Comparison of ENCODE assay signal across 2 cellular contexts in the genomic region with DNA sequence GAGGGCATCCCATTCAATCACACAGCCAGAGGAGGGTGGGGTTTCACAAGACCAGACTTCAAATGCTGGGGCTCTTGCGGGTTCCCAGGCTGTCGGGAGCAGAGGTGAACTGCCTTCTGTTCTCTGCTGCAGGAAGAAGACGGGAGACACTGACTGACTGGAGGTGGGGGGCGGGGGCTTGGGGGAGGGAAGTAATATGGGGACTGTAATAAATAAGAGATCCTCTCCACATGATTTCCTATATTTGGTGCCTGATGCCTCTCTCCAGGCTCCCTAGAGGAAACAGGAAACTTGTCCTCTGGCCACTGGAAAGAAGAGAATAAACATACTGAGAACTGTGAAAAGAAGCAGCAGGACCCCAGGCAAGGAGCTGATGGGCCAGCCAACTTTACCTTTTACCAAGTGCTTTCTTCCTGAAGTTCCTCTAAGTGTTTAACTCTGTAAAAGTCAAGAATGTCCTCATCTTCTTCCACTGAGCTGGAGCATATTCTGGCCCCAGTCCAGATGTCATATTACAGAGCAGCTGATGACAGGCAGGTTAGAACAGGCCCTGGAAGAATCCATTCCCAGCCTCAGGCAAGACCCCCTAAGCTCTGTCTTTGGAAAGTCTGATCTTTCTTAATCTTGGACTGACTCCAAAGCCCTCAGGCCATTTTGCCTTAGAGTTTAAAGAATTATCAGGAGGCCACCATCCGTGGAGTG.
TF ChIP-seq lines count a peak whose summit lies in the region.

No MANE protein-coding gene starts in this region.

TF ChIP-seq in GM23338, 12 proteins besides CTCF, POLR2A, EP300 and RAD21 (continued from another document and continues in another):
- TF ChIP-seq, protein P1, sequence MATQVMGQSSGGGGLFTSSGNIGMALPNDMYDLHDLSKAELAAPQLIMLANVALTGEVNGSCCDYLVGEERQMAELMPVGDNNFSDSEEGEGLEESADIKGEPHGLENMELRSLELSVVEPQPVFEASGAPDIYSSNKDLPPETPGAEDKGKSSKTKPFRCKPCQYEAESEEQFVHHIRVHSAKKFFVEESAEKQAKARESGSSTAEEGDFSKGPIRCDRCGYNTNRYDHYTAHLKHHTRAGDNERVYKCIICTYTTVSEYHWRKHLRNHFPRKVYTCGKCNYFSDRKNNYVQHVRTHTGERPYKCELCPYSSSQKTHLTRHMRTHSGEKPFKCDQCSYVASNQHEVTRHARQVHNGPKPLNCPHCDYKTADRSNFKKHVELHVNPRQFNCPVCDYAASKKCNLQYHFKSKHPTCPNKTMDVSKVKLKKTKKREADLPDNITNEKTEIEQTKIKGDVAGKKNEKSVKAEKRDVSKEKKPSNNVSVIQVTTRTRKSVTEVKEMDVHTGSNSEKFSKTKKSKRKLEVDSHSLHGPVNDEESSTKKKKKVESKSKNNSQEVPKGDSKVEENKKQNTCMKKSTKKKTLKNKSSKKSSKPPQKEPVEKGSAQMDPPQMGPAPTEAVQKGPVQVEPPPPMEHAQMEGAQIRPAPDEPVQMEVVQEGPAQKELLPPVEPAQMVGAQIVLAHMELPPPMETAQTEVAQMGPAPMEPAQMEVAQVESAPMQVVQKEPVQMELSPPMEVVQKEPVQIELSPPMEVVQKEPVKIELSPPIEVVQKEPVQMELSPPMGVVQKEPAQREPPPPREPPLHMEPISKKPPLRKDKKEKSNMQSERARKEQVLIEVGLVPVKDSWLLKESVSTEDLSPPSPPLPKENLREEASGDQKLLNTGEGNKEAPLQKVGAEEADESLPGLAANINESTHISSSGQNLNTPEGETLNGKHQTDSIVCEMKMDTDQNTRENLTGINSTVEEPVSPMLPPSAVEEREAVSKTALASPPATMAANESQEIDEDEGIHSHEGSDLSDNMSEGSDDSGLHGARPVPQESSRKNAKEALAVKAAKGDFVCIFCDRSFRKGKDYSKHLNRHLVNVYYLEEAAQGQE (IDR thresholded peaks at IDR 0.05; ENCODE audit: unreplicated experiment), result no peak
- TF ChIP-seq NANOG (IDR thresholded peaks at IDR 0.05; ENCODE audit: borderline replicate concordance), result no peak
- no peak for TF ChIP-seq ZNF114 (CRISPR knock-in tag; IDR thresholded peaks at IDR 0.05)
- no peak for TF ChIP-seq POLR2AphosphoS5 (IDR thresholded peaks at IDR 0.05; ENCODE audit: low read depth)
- TF ChIP-seq CREB1 (CRISPR knock-in tag; IDR thresholded peaks at IDR 0.05; ENCODE audit: low read depth), result no peak
- TF ChIP-seq EZH2phosphoT487 (IDR thresholded peaks at IDR 0.05; ENCODE audit: unreplicated experiment), result no peak
- TF ChIP-seq, protein P2, sequence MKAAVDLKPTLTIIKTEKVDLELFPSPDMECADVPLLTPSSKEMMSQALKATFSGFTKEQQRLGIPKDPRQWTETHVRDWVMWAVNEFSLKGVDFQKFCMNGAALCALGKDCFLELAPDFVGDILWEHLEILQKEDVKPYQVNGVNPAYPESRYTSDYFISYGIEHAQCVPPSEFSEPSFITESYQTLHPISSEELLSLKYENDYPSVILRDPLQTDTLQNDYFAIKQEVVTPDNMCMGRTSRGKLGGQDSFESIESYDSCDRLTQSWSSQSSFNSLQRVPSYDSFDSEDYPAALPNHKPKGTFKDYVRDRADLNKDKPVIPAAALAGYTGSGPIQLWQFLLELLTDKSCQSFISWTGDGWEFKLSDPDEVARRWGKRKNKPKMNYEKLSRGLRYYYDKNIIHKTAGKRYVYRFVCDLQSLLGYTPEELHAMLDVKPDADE (IDR thresholded peaks at IDR 0.05), result no peak
- TF ChIP-seq, protein P3, sequence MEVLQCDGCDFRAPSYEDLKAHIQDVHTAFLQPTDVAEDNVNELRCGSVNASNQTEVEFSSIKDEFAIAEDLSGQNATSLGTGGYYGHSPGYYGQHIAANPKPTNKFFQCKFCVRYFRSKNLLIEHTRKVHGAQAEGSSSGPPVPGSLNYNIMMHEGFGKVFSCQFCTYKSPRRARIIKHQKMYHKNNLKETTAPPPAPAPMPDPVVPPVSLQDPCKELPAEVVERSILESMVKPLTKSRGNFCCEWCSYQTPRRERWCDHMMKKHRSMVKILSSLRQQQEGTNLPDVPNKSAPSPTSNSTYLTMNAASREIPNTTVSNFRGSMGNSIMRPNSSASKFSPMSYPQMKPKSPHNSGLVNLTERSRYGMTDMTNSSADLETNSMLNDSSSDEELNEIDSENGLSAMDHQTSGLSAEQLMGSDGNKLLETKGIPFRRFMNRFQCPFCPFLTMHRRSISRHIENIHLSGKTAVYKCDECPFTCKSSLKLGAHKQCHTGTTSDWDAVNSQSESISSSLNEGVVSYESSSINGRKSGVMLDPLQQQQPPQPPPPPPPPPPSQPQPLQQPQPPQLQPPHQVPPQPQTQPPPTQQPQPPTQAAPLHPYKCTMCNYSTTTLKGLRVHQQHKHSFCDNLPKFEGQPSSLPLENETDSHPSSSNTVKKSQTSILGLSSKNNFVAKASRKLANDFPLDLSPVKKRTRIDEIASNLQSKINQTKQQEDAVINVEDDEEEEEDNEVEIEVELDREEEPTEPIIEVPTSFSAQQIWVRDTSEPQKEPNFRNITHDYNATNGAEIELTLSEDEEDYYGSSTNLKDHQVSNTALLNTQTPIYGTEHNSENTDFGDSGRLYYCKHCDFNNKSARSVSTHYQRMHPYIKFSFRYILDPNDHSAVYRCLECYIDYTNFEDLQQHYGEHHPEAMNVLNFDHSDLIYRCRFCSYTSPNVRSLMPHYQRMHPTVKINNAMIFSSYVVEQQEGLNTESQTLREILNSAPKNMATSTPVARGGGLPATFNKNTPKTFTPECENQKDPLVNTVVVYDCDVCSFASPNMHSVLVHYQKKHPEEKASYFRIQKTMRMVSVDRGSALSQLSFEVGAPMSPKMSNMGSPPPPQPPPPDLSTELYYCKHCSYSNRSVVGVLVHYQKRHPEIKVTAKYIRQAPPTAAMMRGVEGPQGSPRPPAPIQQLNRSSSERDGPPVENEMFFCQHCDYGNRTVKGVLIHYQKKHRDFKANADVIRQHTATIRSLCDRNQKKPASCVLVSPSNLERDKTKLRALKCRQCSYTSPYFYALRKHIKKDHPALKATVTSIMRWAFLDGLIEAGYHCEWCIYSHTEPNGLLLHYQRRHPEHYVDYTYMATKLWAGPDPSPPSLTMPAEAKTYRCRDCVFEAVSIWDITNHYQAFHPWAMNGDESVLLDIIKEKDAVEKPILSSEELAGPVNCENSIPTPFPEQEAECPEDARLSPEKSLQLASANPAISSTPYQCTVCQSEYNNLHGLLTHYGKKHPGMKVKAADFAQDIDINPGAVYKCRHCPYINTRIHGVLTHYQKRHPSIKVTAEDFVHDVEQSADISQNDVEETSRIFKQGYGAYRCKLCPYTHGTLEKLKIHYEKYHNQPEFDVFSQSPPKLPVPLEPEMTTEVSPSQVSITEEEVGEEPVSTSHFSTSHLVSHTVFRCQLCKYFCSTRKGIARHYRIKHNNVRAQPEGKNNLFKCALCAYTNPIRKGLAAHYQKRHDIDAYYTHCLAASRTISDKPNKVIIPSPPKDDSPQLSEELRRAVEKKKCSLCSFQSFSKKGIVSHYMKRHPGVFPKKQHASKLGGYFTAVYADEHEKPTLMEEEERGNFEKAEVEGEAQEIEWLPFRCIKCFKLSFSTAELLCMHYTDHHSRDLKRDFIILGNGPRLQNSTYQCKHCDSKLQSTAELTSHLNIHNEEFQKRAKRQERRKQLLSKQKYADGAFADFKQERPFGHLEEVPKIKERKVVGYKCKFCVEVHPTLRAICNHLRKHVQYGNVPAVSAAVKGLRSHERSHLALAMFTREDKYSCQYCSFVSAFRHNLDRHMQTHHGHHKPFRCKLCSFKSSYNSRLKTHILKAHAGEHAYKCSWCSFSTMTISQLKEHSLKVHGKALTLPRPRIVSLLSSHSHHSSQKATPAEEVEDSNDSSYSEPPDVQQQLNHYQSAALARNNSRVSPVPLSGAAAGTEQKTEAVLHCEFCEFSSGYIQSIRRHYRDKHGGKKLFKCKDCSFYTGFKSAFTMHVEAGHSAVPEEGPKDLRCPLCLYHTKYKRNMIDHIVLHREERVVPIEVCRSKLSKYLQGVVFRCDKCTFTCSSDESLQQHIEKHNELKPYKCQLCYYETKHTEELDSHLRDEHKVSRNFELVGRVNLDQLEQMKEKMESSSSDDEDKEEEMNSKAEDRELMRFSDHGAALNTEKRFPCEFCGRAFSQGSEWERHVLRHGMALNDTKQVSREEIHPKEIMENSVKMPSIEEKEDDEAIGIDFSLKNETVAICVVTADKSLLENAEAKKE (CRISPR knock-in tag; IDR thresholded peaks at IDR 0.05), result no peak

TF ChIP-seq in SK-N-SH, 30 proteins besides CTCF, POLR2A, EP300 and RAD21 (continued from another document):
- TF ChIP-seq EZH2phosphoT487 (IDR thresholded peaks at IDR 0.05; ENCODE audit: borderline replicate concordance, low read depth), result no peak
- TF ChIP-seq RFX5 (IDR thresholded peaks at IDR 0.05; ENCODE audit: low read length), result no peak
- TF ChIP-seq TCF12 (IDR thresholded peaks at IDR 0.05), result no peak
- TF ChIP-seq CHD2 (IDR thresholded peaks at IDR 0.05; ENCODE audit: low read length, partially characterized antibody), result no peak
- TF ChIP-seq SMC3 (IDR thresholded peaks at IDR 0.05; ENCODE audit: low read depth, low read length), result no peak
- TF ChIP-seq RXRA (IDR thresholded peaks at IDR 0.05; ENCODE audit: borderline replicate concordance, low read depth), result no peak
- TF ChIP-seq YY1 (IDR thresholded peaks at IDR 0.05; ENCODE audit: low read depth), result no peak
- TF ChIP-seq, protein P1 (IDR thresholded peaks at IDR 0.05; ENCODE audit: low read depth, low read length), result no peak
- TF ChIP-seq FOSL2 (IDR thresholded peaks at IDR 0.05; ENCODE audit: borderline replicate concordance, low read depth), result no peak
- TF ChIP-seq, protein P4, sequence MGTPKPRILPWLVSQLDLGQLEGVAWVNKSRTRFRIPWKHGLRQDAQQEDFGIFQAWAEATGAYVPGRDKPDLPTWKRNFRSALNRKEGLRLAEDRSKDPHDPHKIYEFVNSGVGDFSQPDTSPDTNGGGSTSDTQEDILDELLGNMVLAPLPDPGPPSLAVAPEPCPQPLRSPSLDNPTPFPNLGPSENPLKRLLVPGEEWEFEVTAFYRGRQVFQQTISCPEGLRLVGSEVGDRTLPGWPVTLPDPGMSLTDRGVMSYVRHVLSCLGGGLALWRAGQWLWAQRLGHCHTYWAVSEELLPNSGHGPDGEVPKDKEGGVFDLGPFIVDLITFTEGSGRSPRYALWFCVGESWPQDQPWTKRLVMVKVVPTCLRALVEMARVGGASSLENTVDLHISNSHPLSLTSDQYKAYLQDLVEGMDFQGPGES (IDR thresholded peaks at IDR 0.05; ENCODE audit: low read depth, low read length), result no peak
- TF ChIP-seq GATA2 (CRISPR knock-in tag; IDR thresholded peaks at IDR 0.05), result no peak
- no peak for TF ChIP-seq GABPA (IDR thresholded peaks at IDR 0.05; ENCODE audit: low read depth)
- TF ChIP-seq RCOR1 (IDR thresholded peaks at IDR 0.05; ENCODE audit: low read length), result no peak
- TF ChIP-seq ELF1 (IDR thresholded peaks at IDR 0.05), result no peak
- no peak for TF ChIP-seq TEAD4 (IDR thresholded peaks at IDR 0.05; ENCODE audit: borderline replicate concordance, insufficient read depth)
- TF ChIP-seq, protein P5, sequence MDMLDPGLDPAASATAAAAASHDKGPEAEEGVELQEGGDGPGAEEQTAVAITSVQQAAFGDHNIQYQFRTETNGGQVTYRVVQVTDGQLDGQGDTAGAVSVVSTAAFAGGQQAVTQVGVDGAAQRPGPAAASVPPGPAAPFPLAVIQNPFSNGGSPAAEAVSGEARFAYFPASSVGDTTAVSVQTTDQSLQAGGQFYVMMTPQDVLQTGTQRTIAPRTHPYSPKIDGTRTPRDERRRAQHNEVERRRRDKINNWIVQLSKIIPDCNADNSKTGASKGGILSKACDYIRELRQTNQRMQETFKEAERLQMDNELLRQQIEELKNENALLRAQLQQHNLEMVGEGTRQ (IDR thresholded peaks at IDR 0.05; ENCODE audit: borderline replicate concordance, low read depth, low read length), result no peak
- no peak for TF ChIP-seq MEF2A (IDR thresholded peaks at IDR 0.05; ENCODE audit: borderline replicate concordance, low read depth)
- no peak for TF ChIP-seq POLR2AphosphoS5 (IDR thresholded peaks at IDR 0.05; ENCODE audit: low read depth, low read length)
